Comparison of ENCODE assay signal across 23 cellular contexts in genomic region chr9:87880116-87880515, GRCh38. TPM values are rescaled to one million over a fixed set of nuclear protein-coding genes. Genes with fewer than 3 reads are reported as not detected.
DNase-seq lines count a peak whose midpoint lies in the region; ATAC-seq, FAIRE-seq and TF ChIP-seq lines count a peak whose summit lies in the region.
"Had no signal": no experiment of that assay in that cellular context is flagged by ENCODE, and none has a peak within 500 bp of the region (broad histone marks: within the 10 kb centered on the region; RNA-seq: fewer than 3 reads in every experiment).

No MANE protein-coding gene starts in this region.

- intact Hi-C loops in endothelial cell of umbilical vein (cut with micrococcal nuclease): no loop called here
- intact Hi-C loops in gastrocnemius medialis (cut with DNase I; ENCODE audit: low total_unique reads): no loop called here
- intact Hi-C loops in A673 (cut with micrococcal nuclease; ENCODE audit: unreplicated experiment): no loop called here

- peaks cover 50% of the 10 kb centered on the region for H3K4me1 ChIP-seq in SJSA1 (replicated peaks)
- peaks cover 3% of the 10 kb centered on the region for H3K4me1 ChIP-seq in endothelial cell of umbilical vein (ENCODE audit: control insufficient read depth, extremely low read depth, insufficient read depth, low read length)
- H3K4me1 ChIP-seq in mesenchymal stem cell (ENCODE audit: control insufficient read depth, insufficient read depth, low read depth, low read length): no peaks in the 10 kb centered on the region
- H3K4me1 ChIP-seq in gastrocnemius medialis: no peaks in the 10 kb centered on the region
- H3K4me1 ChIP-seq in A673 (ENCODE audit: insufficient read depth, low read length, poor library complexity, severe bottlenecking): no peaks in the 10 kb centered on the region
- H3K4me1 ChIP-seq: HAP-1, Peyer's patch had no signal

- H2BK15ac ChIP-seq in mesenchymal stem cell (ENCODE audit: low read depth, poor library complexity, severe bottlenecking): no peak overlapping the region

- ATAC-seq in gastrocnemius medialis: no peak
- ATAC-seq: GM12878 had no signal

- no peak overlapping the region for H3K14ac ChIP-seq in mesenchymal stem cell (ENCODE audit: low read length in 2 of 2)

- H3K23ac ChIP-seq in mesenchymal stem cell (ENCODE audit: low read length in 2 of 2): no peak overlapping the region

- in situ Hi-C loops in gastrocnemius medialis (cut with MboI; ENCODE audit: low sequenced_read_pairs in 4 of 4): no loop called here

- H3K27ac ChIP-seq in SJSA1: peak overlapping the region; percentile 94
- H3K27ac ChIP-seq in endothelial cell of umbilical vein (ENCODE audit: insufficient read depth, low read depth, low read length): no peak overlapping the region
- H3K27ac ChIP-seq in mesenchymal stem cell (ENCODE audit: low read length, poor library complexity, severe bottlenecking): no peak overlapping the region
- no peak overlapping the region for H3K27ac ChIP-seq in gastrocnemius medialis
- H3K27ac ChIP-seq in A673 (ENCODE audit: low read depth, low read length, poor library complexity, severe bottlenecking): no peak overlapping the region
- H3K27ac ChIP-seq: Peyer's patch had no signal

- FAIRE-seq in endothelial cell of umbilical vein (lab: Jason Lieb, UNC): peak; percentile 68
- FAIRE-seq: GM12878 had no signal

- peak overlapping the region in 1 of 2 experiments; percentile 34 for H3K18ac ChIP-seq in mesenchymal stem cell (ENCODE audit: low read depth in 1 of 2, low read length in 2 of 2)

- peak overlapping the region; percentile 39 for H4K8ac ChIP-seq in mesenchymal stem cell (ENCODE audit: low read length)

- CTCF ChIA-PET in endothelial cell of umbilical vein (lab: Charles Lee): no interaction called here
- CTCF ChIA-PET in A673 (lab: Charles Lee): no interaction called here

- H3K4me2 ChIP-seq in endothelial cell of umbilical vein (ENCODE audit: insufficient read depth, low read length) (no peak overlapping the region), mesenchymal stem cell (ENCODE audit: low read length, poor library complexity, severe bottlenecking) (no peak overlapping the region)

- DNase-seq in EH (ENCODE audit: low read depth) (peak; percentile 45), SJSA1 (ENCODE audit: low read depth in 1 of 2, low spot score in 2 of 2) (no peak), endothelial cell of umbilical vein (ENCODE audit: low read depth, low spot score) (peak; percentile 11), mesenchymal stem cell (no peak), gastrocnemius medialis (no peak), A673 (ENCODE audit: low spot score) (no peak), superior temporal gyrus (ENCODE audit: extremely low spot score) (no peak)
- DNase-seq: CD4-positive, alpha-beta T cell; COR-L47; DMS79; GM23248; NCI-H1105; NCI-H146; NCI-H2029; NCI-H345; NCI-H524; NCI-H774 had no signal

- no peak overlapping the region for H2BK5ac ChIP-seq in mesenchymal stem cell (ENCODE audit: low read depth, low read length, poor library complexity, severe bottlenecking)

- no peaks in the 10 kb centered on the region for H3K9me1 ChIP-seq in endothelial cell of umbilical vein (replicated peaks; ENCODE audit: control insufficient read depth, extremely low read depth, insufficient read depth, low read length)

- peak overlapping the region in 1 of 2 experiments; percentile 15 for H2BK12ac ChIP-seq in mesenchymal stem cell (ENCODE audit: low read length in 2 of 2)

- H3K27me3 ChIP-seq in SJSA1 (replicated peaks) (no peaks in the 10 kb centered on the region), endothelial cell of umbilical vein (ENCODE audit: control insufficient read depth in 2 of 2, insufficient read depth in 2 of 2, low read length in 2 of 2) (no peaks in the 10 kb centered on the region), mesenchymal stem cell (ENCODE audit: control insufficient read depth in 1 of 2, insufficient read depth in 1 of 2, low read length in 2 of 2) (no peaks in the 10 kb centered on the region), gastrocnemius medialis (no peaks in the 10 kb centered on the region), A673 (replicated peaks; ENCODE audit: insufficient read depth, low read depth, low read length, poor library complexity) (no peaks in the 10 kb centered on the region)
- H3K27me3 ChIP-seq: Peyer's patch had no signal

- H3K9me3 ChIP-seq in SJSA1 (replicated peaks) (peaks cover 14% of the 10 kb centered on the region), endothelial cell of umbilical vein (replicated peaks; ENCODE audit: control insufficient read depth, insufficient read depth, low read length) (no peaks in the 10 kb centered on the region), mesenchymal stem cell (ENCODE audit: control insufficient read depth, low read length) (peaks cover 8% of the 10 kb centered on the region), gastrocnemius medialis (no peaks in the 10 kb centered on the region), A673 (ENCODE audit: low read depth, low read length, poor library complexity, severe bottlenecking) (no peaks in the 10 kb centered on the region)
- H3K9me3 ChIP-seq: HAP-1, Peyer's patch had no signal

- dilution Hi-C loops in endothelial cell of umbilical vein (cut with MboI; ENCODE audit: extremely low pct_ligation_motif_present, low sequenced_read_pairs): no loop called here

- H2BK120ac ChIP-seq in mesenchymal stem cell (ENCODE audit: low read depth, low read length): no peak overlapping the region

- no peak for TF ChIP-seq POLR2A in endothelial cell of umbilical vein (IDR thresholded peaks at IDR 0.05; ENCODE audit: low read depth, low read length)
- TF ChIP-seq POLR2A in gastrocnemius medialis (IDR thresholded peaks at IDR 0.05): no peak

- no peaks in the 10 kb centered on the region for H4K20me1 ChIP-seq in endothelial cell of umbilical vein (replicated peaks; ENCODE audit: control insufficient read depth, extremely low read depth, insufficient read depth, low read length)

- H3K9ac ChIP-seq in endothelial cell of umbilical vein (replicated peaks; ENCODE audit: extremely low read depth, insufficient read depth, low read length) (no peak overlapping the region), mesenchymal stem cell (ENCODE audit: low read length) (no peak overlapping the region)
- H3K9ac ChIP-seq: GM23248 had no signal

- no peak overlapping the region for H4K91ac ChIP-seq in mesenchymal stem cell (ENCODE audit: low read length)

- TF ChIP-seq CTCF in endothelial cell of umbilical vein (IDR thresholded peaks at IDR 0.05; ENCODE audit: extremely low read depth in 1 of 2, insufficient read depth in 1 of 2, low read depth in 1 of 2, low read length in 2 of 2): no peak
- TF ChIP-seq CTCF in gastrocnemius medialis (IDR thresholded peaks at IDR 0.05 in 4 of 5, conservative IDR thresholded peaks at IDR 0.05 in 1 of 5): no peak
- TF ChIP-seq CTCF in A673 (conservative IDR thresholded peaks at IDR 0.05; ENCODE audit: low read depth, low read length): no peak

- H3K79me2 ChIP-seq in endothelial cell of umbilical vein (ENCODE audit: control insufficient read depth, insufficient read depth, low read length): no peaks in the 10 kb centered on the region

- H3K4ac ChIP-seq in mesenchymal stem cell (ENCODE audit: low read depth in 1 of 2, low read length in 2 of 2): no peak overlapping the region

- peaks cover 10% of the 10 kb centered on the region; the same call in 1 of the 2 replicates for H3K36me3 ChIP-seq in SJSA1
- no peaks in the 10 kb centered on the region for H3K36me3 ChIP-seq in endothelial cell of umbilical vein (ENCODE audit: control insufficient read depth in 2 of 2, extremely low read depth in 1 of 2, insufficient read depth in 2 of 2, low read length in 2 of 2)
- no peaks in the 10 kb centered on the region for H3K36me3 ChIP-seq in mesenchymal stem cell (ENCODE audit: control insufficient read depth in 1 of 2, insufficient read depth in 2 of 2, low read depth in 1 of 2, low read length in 2 of 2)
- H3K36me3 ChIP-seq in gastrocnemius medialis: no peaks in the 10 kb centered on the region
- H3K36me3 ChIP-seq in A673 (ENCODE audit: insufficient read depth, low read length, poor library complexity, severe bottlenecking): no peaks in the 10 kb centered on the region
- H3K36me3 ChIP-seq: HAP-1, Peyer's patch had no signal

- no peaks in the 10 kb centered on the region for H3K79me1 ChIP-seq in mesenchymal stem cell (replicated peaks; ENCODE audit: low read length, poor library complexity, severe bottlenecking)

- H2AFZ ChIP-seq in endothelial cell of umbilical vein (ENCODE audit: low read depth, low read length): peak overlapping the region; percentile 53
- no peak overlapping the region for H2AFZ ChIP-seq in mesenchymal stem cell (ENCODE audit: low read depth, low read length)
- H2AFZ ChIP-seq: GM23248 had no signal

- H2AK5ac ChIP-seq in mesenchymal stem cell (ENCODE audit: low read length, severe bottlenecking): peak overlapping the region; percentile 57

- BruUV-seq in endothelial cell of umbilical vein (replicated peaks; lab: Mats Ljungman, UMichigan): no TSS peak
- no TSS peak for BruUV-seq in A673 (replicated peaks; lab: Mats Ljungman, UMichigan)

- POLR2A ChIA-PET in endothelial cell of umbilical vein (lab: Charles Lee): interaction anchor here (0.5 kb wide), 1 partner anchor 1559 kb away, joined by 3 read pairs; no protein-coding TSS in a partner anchor
- POLR2A ChIA-PET in A673 (lab: Charles Lee; ENCODE audit: low non-redundant PET): interaction anchor here (0.6 kb wide), 1 partner anchor 9 kb away, joined by 4 read pairs; no protein-coding TSS in a partner anchor

- WGBS in mesenchymal stem cell: 67% methylated on average over 8 of the region's 8 CpGs

- H3K4me3 ChIP-seq in SJSA1 (no peak overlapping the region), endothelial cell of umbilical vein (replicated peaks in 1 of 3; ENCODE audit: insufficient read depth in 1 of 3, low read depth in 1 of 3, low read length in 3 of 3) (no peak overlapping the region), mesenchymal stem cell (ENCODE audit: insufficient read depth in 1 of 2, low read depth in 1 of 2, low read length in 2 of 2) (no peak overlapping the region), gastrocnemius medialis (no peak overlapping the region), A673 (ENCODE audit: low read depth, low read length, poor library complexity, severe bottlenecking) (no peak overlapping the region)
- H3K4me3 ChIP-seq: GM12878, GM23248, HAP-1, Peyer's patch had no signal

RNA-seq across cellular contexts. Expression of gene SPATA31E1, which starts 2.6 kb away (rescaled TPM):
- total RNA-seq in SJSA1 (2014; rRNA removed; shearing (Covaris generic)): 0.26 TPM in 1 of 2 replicates, not detected in the other
- total RNA-seq in endothelial cell of umbilical vein (not detected in 2 replicates), gastrocnemius medialis (not detected), A673 (2021) (not detected in 2 replicates)
- not detected in 2 replicates for polyA plus RNA-seq in endothelial cell of umbilical vein
- polyA plus RNA-seq in endothelial cell of umbilical vein (2011; cell fraction: cytosol; rRNA removed): not detected in 2 replicates
- polyA plus RNA-seq in endothelial cell of umbilical vein (2011; cell fraction: nucleus; rRNA removed): not detected in 2 replicates
- not detected in 2 replicates for polyA plus RNA-seq in endothelial cell of umbilical vein (2012)
- polyA minus RNA-seq in endothelial cell of umbilical vein: not detected in 2 replicates
- polyA minus RNA-seq in endothelial cell of umbilical vein (2011; cell fraction: cytosol; rRNA and poly(A)+ RNA removed): not detected
- not detected in 2 replicates for polyA minus RNA-seq in endothelial cell of umbilical vein (2011; cell fraction: nucleus; rRNA and poly(A)+ RNA removed)
- polyA plus RNA-seq in mesenchymal stem cell (2013, experiment 1 of 2): not detected
- polyA plus RNA-seq in mesenchymal stem cell (2013, experiment 2 of 2): not detected
- total RNA-seq: CD4-positive, alpha-beta T cell; GM12878; GM23248; OCI-LY7; Peyer's patch had no signal
- polyA plus RNA-seq: BJ, GM12878, GM23248, IgD-negative memory B cell had no signal

RNA-seq across cellular contexts. Expression of gene SPATA31C1, which starts 37.6 kb away (rescaled TPM):
- total RNA-seq in SJSA1 (2014; rRNA removed; shearing (Covaris generic)): not detected in 2 replicates
- total RNA-seq in endothelial cell of umbilical vein (not detected in 2 replicates), gastrocnemius medialis (not detected), A673 (2021) (not detected in 2 replicates)
- not detected in 2 replicates for polyA plus RNA-seq in endothelial cell of umbilical vein
- not detected in 2 replicates for polyA plus RNA-seq in endothelial cell of umbilical vein (2011; cell fraction: cytosol; rRNA removed)
- not detected in 2 replicates for polyA plus RNA-seq in endothelial cell of umbilical vein (2011; cell fraction: nucleus; rRNA removed)
- polyA plus RNA-seq in endothelial cell of umbilical vein (2012): not detected in 2 replicates
- polyA minus RNA-seq in endothelial cell of umbilical vein: not detected in 2 replicates
- not detected for polyA minus RNA-seq in endothelial cell of umbilical vein (2011; cell fraction: cytosol; rRNA and poly(A)+ RNA removed)
- polyA minus RNA-seq in endothelial cell of umbilical vein (2011; cell fraction: nucleus; rRNA and poly(A)+ RNA removed): not detected in 2 replicates
- polyA plus RNA-seq in mesenchymal stem cell (2013, experiment 1 of 2): not detected
- polyA plus RNA-seq in mesenchymal stem cell (2013, experiment 2 of 2): not detected
- total RNA-seq: CD4-positive, alpha-beta T cell; GM12878; GM23248; OCI-LY7; Peyer's patch had no signal
- polyA plus RNA-seq: BJ, GM12878, GM23248, IgD-negative memory B cell had no signal

Comparison
In these comparisons a context has a peak if more than half of its experiments do, and no peak if none do; other contexts are left out.
1. DNase-seq: peak in EH (single experiment) and endothelial cell of umbilical vein (single experiment); none in SJSA1 (0 of 2), mesenchymal stem cell (single experiment), gastrocnemius medialis (0 of 2), A673 (single experiment) and superior temporal gyrus (single experiment).